1 cellular context compared by ENCODE assay signal in the genomic region with DNA sequence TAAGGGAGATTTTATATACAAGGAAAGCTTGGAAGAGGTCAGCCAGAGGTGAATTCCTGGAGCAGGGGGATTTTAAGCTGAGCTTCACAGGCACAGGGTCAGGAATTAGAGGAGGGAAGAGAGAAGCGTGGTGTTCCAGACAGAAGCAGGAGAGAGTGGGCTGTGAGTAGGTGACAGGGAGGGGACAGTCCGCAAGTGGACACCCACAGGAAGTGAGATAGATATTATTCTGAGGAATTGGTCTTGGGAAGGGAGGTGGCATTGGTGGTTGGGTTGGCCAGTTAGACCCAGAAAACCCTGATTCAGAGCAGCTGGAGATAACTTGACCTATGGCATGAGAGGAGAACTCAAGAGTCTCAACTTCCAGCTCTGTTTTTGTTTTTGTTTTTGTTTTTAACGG.
TF ChIP-seq lines count a peak whose summit lies in the region.

No MANE protein-coding gene starts in this region.

TF ChIP-seq in GM23338, 12 proteins besides CTCF, POLR2A, EP300 and RAD21 (continued from another document):
- TF ChIP-seq, protein P1, sequence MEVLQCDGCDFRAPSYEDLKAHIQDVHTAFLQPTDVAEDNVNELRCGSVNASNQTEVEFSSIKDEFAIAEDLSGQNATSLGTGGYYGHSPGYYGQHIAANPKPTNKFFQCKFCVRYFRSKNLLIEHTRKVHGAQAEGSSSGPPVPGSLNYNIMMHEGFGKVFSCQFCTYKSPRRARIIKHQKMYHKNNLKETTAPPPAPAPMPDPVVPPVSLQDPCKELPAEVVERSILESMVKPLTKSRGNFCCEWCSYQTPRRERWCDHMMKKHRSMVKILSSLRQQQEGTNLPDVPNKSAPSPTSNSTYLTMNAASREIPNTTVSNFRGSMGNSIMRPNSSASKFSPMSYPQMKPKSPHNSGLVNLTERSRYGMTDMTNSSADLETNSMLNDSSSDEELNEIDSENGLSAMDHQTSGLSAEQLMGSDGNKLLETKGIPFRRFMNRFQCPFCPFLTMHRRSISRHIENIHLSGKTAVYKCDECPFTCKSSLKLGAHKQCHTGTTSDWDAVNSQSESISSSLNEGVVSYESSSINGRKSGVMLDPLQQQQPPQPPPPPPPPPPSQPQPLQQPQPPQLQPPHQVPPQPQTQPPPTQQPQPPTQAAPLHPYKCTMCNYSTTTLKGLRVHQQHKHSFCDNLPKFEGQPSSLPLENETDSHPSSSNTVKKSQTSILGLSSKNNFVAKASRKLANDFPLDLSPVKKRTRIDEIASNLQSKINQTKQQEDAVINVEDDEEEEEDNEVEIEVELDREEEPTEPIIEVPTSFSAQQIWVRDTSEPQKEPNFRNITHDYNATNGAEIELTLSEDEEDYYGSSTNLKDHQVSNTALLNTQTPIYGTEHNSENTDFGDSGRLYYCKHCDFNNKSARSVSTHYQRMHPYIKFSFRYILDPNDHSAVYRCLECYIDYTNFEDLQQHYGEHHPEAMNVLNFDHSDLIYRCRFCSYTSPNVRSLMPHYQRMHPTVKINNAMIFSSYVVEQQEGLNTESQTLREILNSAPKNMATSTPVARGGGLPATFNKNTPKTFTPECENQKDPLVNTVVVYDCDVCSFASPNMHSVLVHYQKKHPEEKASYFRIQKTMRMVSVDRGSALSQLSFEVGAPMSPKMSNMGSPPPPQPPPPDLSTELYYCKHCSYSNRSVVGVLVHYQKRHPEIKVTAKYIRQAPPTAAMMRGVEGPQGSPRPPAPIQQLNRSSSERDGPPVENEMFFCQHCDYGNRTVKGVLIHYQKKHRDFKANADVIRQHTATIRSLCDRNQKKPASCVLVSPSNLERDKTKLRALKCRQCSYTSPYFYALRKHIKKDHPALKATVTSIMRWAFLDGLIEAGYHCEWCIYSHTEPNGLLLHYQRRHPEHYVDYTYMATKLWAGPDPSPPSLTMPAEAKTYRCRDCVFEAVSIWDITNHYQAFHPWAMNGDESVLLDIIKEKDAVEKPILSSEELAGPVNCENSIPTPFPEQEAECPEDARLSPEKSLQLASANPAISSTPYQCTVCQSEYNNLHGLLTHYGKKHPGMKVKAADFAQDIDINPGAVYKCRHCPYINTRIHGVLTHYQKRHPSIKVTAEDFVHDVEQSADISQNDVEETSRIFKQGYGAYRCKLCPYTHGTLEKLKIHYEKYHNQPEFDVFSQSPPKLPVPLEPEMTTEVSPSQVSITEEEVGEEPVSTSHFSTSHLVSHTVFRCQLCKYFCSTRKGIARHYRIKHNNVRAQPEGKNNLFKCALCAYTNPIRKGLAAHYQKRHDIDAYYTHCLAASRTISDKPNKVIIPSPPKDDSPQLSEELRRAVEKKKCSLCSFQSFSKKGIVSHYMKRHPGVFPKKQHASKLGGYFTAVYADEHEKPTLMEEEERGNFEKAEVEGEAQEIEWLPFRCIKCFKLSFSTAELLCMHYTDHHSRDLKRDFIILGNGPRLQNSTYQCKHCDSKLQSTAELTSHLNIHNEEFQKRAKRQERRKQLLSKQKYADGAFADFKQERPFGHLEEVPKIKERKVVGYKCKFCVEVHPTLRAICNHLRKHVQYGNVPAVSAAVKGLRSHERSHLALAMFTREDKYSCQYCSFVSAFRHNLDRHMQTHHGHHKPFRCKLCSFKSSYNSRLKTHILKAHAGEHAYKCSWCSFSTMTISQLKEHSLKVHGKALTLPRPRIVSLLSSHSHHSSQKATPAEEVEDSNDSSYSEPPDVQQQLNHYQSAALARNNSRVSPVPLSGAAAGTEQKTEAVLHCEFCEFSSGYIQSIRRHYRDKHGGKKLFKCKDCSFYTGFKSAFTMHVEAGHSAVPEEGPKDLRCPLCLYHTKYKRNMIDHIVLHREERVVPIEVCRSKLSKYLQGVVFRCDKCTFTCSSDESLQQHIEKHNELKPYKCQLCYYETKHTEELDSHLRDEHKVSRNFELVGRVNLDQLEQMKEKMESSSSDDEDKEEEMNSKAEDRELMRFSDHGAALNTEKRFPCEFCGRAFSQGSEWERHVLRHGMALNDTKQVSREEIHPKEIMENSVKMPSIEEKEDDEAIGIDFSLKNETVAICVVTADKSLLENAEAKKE (CRISPR knock-in tag; IDR thresholded peaks at IDR 0.05), result no peak
